Comparison of ENCODE assay signal across 1 cellular context in genomic region chr11:78605296-78605695, GRCh38.
TF ChIP-seq lines count a peak whose summit lies in the region.

No MANE protein-coding gene starts in this region.

TF ChIP-seq in IMR-90, 13 proteins besides CTCF, POLR2A, EP300 and RAD21:
- TF ChIP-seq SMC3 (IDR thresholded peaks at IDR 0.05; ENCODE audit: low read depth, low read length) (no peak), CEBPB (IDR thresholded peaks at IDR 0.05; ENCODE audit: low read depth, low read length) (no peak), USF2 (IDR thresholded peaks at IDR 0.05; ENCODE audit: low read depth, low read length) (no peak), NFE2L2 (IDR thresholded peaks at IDR 0.05; ENCODE audit: low read depth, low read length) (no peak), FOS (IDR thresholded peaks at IDR 0.05; ENCODE audit: low read depth, low read length) (no peak), MAFK (IDR thresholded peaks at IDR 0.05; ENCODE audit: low read depth, low read length) (no peak), MAZ (IDR thresholded peaks at IDR 0.05; ENCODE audit: borderline replicate concordance, low read depth, low read length) (no peak)
TF ChIP-seq in IMR-90: peak in this region for 0.
